In genomic region chr2:219149667-219150066, GRCh38 we compare ENCODE assay signal across 20 cellular contexts. TPM values are rescaled to one million over a fixed set of nuclear protein-coding genes. Genes with fewer than 3 reads are reported as not detected.
DNase-seq lines count a peak whose midpoint lies in the region; ATAC-seq, FAIRE-seq and TF ChIP-seq lines count a peak whose summit lies in the region.
"Had no signal": no experiment of that assay in that cellular context is flagged by ENCODE, and none has a peak within 500 bp of the region (broad histone marks: within the 10 kb centered on the region; RNA-seq: fewer than 3 reads in every experiment).

No MANE protein-coding gene starts in this region.

- FAIRE-seq in pancreas (lab: Jason Lieb, UNC) = no peak
- no peak for FAIRE-seq in HTR-8/SVneo (lab: Jason Lieb, UNC)
- FAIRE-seq: D721Med had no signal

- ATAC-seq in pancreas = peak; percentile 45 to 84 (median 64)
- ATAC-seq in stimulated activated effector memory CD8-positive, alpha-beta T cell treated with anti-CD3 and anti-CD28 coated beads, Interleukin-12 subunit alpha, Interleukin-12 subunit beta, amount 100 ng/mL, for 72 hours = no peak
- ATAC-seq: psoas muscle had no signal

- no peaks in the 10 kb centered on the region for H3K9me3 Mint-ChIP-seq in stimulated activated effector memory CD8-positive, alpha-beta T cell treated with anti-CD3 and anti-CD28 coated beads, Interleukin-12 subunit alpha, Interleukin-12 subunit beta, amount 100 ng/mL, for 72 hours
- H3K9me3 Mint-ChIP-seq: activated CD4-positive, alpha-beta T cell treated with anti-CD3 and anti-CD28 coated beads, Interleukin-2, amount 10 ng/mL, durations not matched to agents 7 days and 5 days; nephron had no signal

- no peak overlapping the region for H3K4me3 Mint-ChIP-seq in stimulated activated effector memory CD8-positive, alpha-beta T cell treated with anti-CD3 and anti-CD28 coated beads, Interleukin-12 subunit alpha, Interleukin-12 subunit beta, amount 100 ng/mL, for 72 hours
- H3K4me3 Mint-ChIP-seq: activated CD4-positive, alpha-beta T cell treated with anti-CD3 and anti-CD28 coated beads, Interleukin-2, amount 10 ng/mL, durations not matched to agents 7 days and 5 days; B cell; nephron had no signal

- H3K36me3 Mint-ChIP-seq in stimulated activated effector memory CD8-positive, alpha-beta T cell treated with anti-CD3 and anti-CD28 coated beads, Interleukin-12 subunit alpha, Interleukin-12 subunit beta, amount 100 ng/mL, for 72 hours = peaks cover 90% of the 10 kb centered on the region

- intact Hi-C loops in pancreas (cut with DNase I) = loop anchor here in 2 of 3 donors (5.0 to 10.0 kb wide), 3 partner anchors 92 to 125 kb away; no protein-coding TSS in a partner anchor

- H3K4me1 Mint-ChIP-seq in stimulated activated effector memory CD8-positive, alpha-beta T cell treated with anti-CD3 and anti-CD28 coated beads, Interleukin-12 subunit alpha, Interleukin-12 subunit beta, amount 100 ng/mL, for 72 hours = no peaks in the 10 kb centered on the region
- H3K4me1 Mint-ChIP-seq: activated CD4-positive, alpha-beta T cell treated with anti-CD3 and anti-CD28 coated beads, Interleukin-2, amount 10 ng/mL, durations not matched to agents 7 days and 5 days; B cell; nephron had no signal

- TF ChIP-seq CTCF in choroid plexus epithelial cell (conservative IDR thresholded peaks at IDR 0.05; ENCODE audit: low read depth, low read length) (no peak), pancreas (IDR thresholded peaks at IDR 0.05) (no peak)

- no peaks in the 10 kb centered on the region for H3K9me3 ChIP-seq in pancreas
- no peaks in the 10 kb centered on the region for H3K9me3 ChIP-seq in MG63
- H3K9me3 ChIP-seq: ascending aorta, HAP-1, psoas muscle had no signal

- H3K27ac ChIP-seq in pancreas = peak overlapping the region in 1 of 4 donors; percentile 1
- H3K27ac ChIP-seq: ascending aorta, psoas muscle had no signal

- H3K36me3 ChIP-seq in pancreas = peaks cover 0 to 4% (median 0%) of the 10 kb centered on the region in 3 donors
- H3K36me3 ChIP-seq in MG63 = peaks cover 22% of the 10 kb centered on the region

- WGBS in pancreas, 2 donors = 10 to 13% methylated on average over 1 of the region's 1 CpG

- H3K4me3 ChIP-seq in choroid plexus epithelial cell (ENCODE audit: low read depth, low read length) (no peak overlapping the region), pancreas (no peak overlapping the region), MG63 (no peak overlapping the region)
- H3K4me3 ChIP-seq: ascending aorta, HAP-1, psoas muscle had no signal

- peak; percentile 36 for DNase-seq in EH (ENCODE audit: low read depth)
- DNase-seq in NCI-H2196 (lab: John Stamatoyannopoulos, UW; ENCODE audit: unreplicated experiment) = peak; percentile 69
- peak; percentile 55 for DNase-seq in choroid plexus epithelial cell (ENCODE audit: low read depth)
- DNase-seq in pancreas = peak in 2 of 6 donors; percentile 45 to 53
- no peak for DNase-seq in MG63
- no peak for DNase-seq in stimulated activated effector memory CD8-positive, alpha-beta T cell treated with anti-CD3 and anti-CD28 coated beads, Interleukin-12 subunit alpha, Interleukin-12 subunit beta, amount 100 ng/mL, for 72 hours (ENCODE audit: low spot score in 2 of 2)
- DNase-seq in HTR-8/SVneo (ENCODE audit: insufficient read length, low spot score) = no peak
- DNase-seq: activated CD4-positive, alpha-beta T cell treated with anti-CD3 and anti-CD28 coated beads, Interleukin-2, amount 10 ng/mL, durations not matched to agents 7 days and 5 days; activated naive CD4-positive, alpha-beta T cell; cortex of kidney; erythroblast; Kasumi-1; mammary epithelial cell; NCI-H146; psoas muscle had no signal

- H3K27me3 ChIP-seq in pancreas (no peaks in the 10 kb centered on the region), MG63 (no peaks in the 10 kb centered on the region)
- H3K27me3 ChIP-seq: ascending aorta had no signal

- peaks cover 5 to 9% (median 7%) of the 10 kb centered on the region in 3 donors for H3K4me1 ChIP-seq in pancreas
- H3K4me1 ChIP-seq: ascending aorta, HAP-1, psoas muscle had no signal

- H3K27ac Mint-ChIP-seq in stimulated activated effector memory CD8-positive, alpha-beta T cell treated with anti-CD3 and anti-CD28 coated beads, Interleukin-12 subunit alpha, Interleukin-12 subunit beta, amount 100 ng/mL, for 72 hours = no peak overlapping the region
- H3K27ac Mint-ChIP-seq: activated CD4-positive, alpha-beta T cell treated with anti-CD3 and anti-CD28 coated beads, Interleukin-2, amount 10 ng/mL, durations not matched to agents 7 days and 5 days; B cell; nephron had no signal

RNA-seq across cellular contexts. Expression of gene NHEJ1, which starts 10.9 kb away (rescaled TPM):
- 1 to 10 TPM; 3.9 to 8.7 (median 7.4) TPM for total RNA-seq in pancreas
- polyA plus RNA-seq in pancreas = 1 to 10 TPM; 4.1 to 4.2 TPM
- total RNA-seq in MG63 (2014; rRNA removed; shearing (Covaris generic); ENCODE audit: low replicate concordance) = 20.9 and 22.6 TPM in 2 replicates

RNA-seq across cellular contexts. Expression of gene SLC23A3, which starts 20.2 kb away (rescaled TPM):
- 1 to 10 TPM in 1 of 6 donors, under 1 TPM in 5; 0.16 to 2.4 (median 0.68) TPM for total RNA-seq in pancreas
- 1 to 10 TPM; 1.8 to 3.0 TPM for polyA plus RNA-seq in pancreas
- total RNA-seq in MG63 (2014; rRNA removed; shearing (Covaris generic); ENCODE audit: low replicate concordance) = not detected in 2 replicates

RNA-seq across cellular contexts. Expression of gene CNPPD1, which starts 27.1 kb away (rescaled TPM):
- total RNA-seq in pancreas = 10 to 100 TPM; 20.1 to 32.9 (median 26.1) TPM
- 10 to 100 TPM; 23.6 to 28.0 TPM for polyA plus RNA-seq in pancreas
- 35.2 and 40.6 TPM in 2 replicates for total RNA-seq in MG63 (2014; rRNA removed; shearing (Covaris generic); ENCODE audit: low replicate concordance)

RNA-seq across cellular contexts. Expression of gene RETREG2, which starts 28.4 kb away (rescaled TPM):
- 10 to 100 TPM; 38.7 to 59.4 (median 46.2) TPM for total RNA-seq in pancreas
- polyA plus RNA-seq in pancreas = 10 to 100 TPM; 31.6 to 59.0 TPM
- total RNA-seq in MG63 (2014; rRNA removed; shearing (Covaris generic); ENCODE audit: low replicate concordance) = 52.2 and 85.4 TPM in 2 replicates

RNA-seq across cellular contexts. Expression of gene ZFAND2B, which starts 56.9 kb away (rescaled TPM):
- total RNA-seq in pancreas = 10 to 100 TPM; 18.9 to 28.2 (median 23.6) TPM
- polyA plus RNA-seq in pancreas = 10 to 100 TPM; 39.0 to 66.9 TPM
- 43.3 and 72.7 TPM in 2 replicates for total RNA-seq in MG63 (2014; rRNA removed; shearing (Covaris generic); ENCODE audit: low replicate concordance)

Comparison
In these comparisons a context has a peak if more than half of its experiments do, and no peak if none do; other contexts are left out.
1. DNase-seq: peak in EH (single experiment), NCI-H2196 (single experiment) and choroid plexus epithelial cell (single experiment); none in MG63 (single experiment), stimulated activated effector memory CD8-positive, alpha-beta T cell treated with anti-CD3 and anti-CD28 coated beads, Interleukin-12 subunit alpha, Interleukin-12 subunit beta, amount 100 ng/mL, for 72 hours (0 of 2) and HTR-8/SVneo (single experiment).